ENCODE assay signal across 15 cellular contexts in the genomic region with DNA sequence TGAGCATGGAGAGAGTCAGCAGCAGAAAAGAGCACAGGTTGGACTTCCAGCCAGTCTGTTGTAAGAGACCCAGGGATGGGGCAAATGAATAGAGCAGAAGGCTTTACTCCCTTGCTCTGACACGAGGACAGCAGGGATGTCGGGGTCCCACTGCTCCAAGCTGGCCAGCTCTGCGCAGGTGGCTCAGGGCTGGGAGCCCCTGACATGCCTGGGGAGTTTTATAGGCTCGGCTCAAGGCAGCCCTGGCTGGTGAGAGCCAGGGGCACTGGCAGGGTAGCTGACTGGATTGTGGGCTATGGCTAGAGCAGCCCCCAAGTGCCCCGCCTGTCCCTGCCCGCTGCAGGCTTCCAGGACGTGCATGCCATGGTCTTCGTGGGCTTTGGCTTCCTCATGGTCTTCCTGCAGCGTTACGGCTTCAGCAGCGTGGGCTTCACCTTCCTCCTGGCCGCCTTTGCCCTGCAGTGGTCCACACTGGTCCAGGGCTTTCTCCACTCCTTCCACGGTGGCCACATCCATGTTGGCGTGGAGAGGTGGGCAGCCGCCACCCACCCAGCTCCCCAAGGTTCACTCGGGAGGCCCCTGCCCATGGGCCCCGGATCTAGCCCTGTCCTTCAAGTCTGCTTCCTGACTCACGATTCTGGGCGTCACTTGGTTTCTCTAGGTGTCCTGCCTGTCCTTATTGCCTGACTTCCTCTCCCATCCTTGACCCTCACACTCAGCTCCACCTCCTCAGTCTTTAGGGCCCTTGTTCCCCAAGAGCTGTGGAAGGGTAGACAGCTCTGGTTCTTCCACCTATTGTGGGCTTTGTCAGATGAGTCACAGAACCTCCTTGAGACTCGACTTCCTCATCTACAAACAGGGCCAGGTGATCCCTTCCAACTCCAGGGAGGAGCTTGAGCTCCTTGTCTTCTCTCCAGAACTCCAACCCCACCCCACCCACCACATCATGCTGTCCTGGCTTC. TPM values are rescaled to one million over a fixed set of nuclear protein-coding genes. Genes with fewer than 3 reads are reported as not detected.
"Had no signal": no experiment of that assay in that cellular context is flagged by ENCODE, and none has a peak within 500 bp of the region (broad histone marks: within the 10 kb centered on the region; RNA-seq: fewer than 3 reads in every experiment).

No MANE protein-coding gene starts in this region.

- H3K4me3 ChIP-seq: body of pancreas, lung, mucosa of descending colon, ovary, testis had no signal

- H3K36me3 ChIP-seq: ovary had no signal

- DNase-seq: activated effector memory CD4-positive, alpha-beta T cell treated with Interleukin-2 at 50 U/mL for 16 hours; activated T-cell treated with anti-CD3 and anti-CD28 coated beads, Interleukin-2, amount 50 U/mL, for 1 hour; amniotic stem cell; body of pancreas; immature natural killer cell; left colon; mucosa of descending colon; ovary; stimulated activated CD4-positive, alpha-beta T cell treated with anti-CD3 and anti-CD28 coated beads, Interleukin-4, amount 100 ng/mL, for 1 hour; stimulated activated CD8-positive, alpha-beta memory T cell treated with anti-CD3 and anti-CD28 coated beads, Interleukin-4, amount 100 ng/mL, for 48 hours; testis had no signal

- ATAC-seq: activated CD4-positive, CD25-positive, alpha-beta regulatory T cell treated with anti-CD3 and anti-CD28 coated beads, Interleukin-2, amount 50 U/mL, for 24 hours; body of pancreas; left colon; mucosa of descending colon had no signal

- H3K9me3 ChIP-seq: body of pancreas, mucosa of descending colon, ovary, testis had no signal

- H3K27me3 ChIP-seq: body of pancreas, ovary, testis had no signal

- H3K27ac ChIP-seq: body of pancreas, testis had no signal

RNA-seq across cellular contexts. Expression of gene RHBG, which starts 8.2 kb away (rescaled TPM):
- total RNA-seq: left colon; mucosa of descending colon; T-helper 2 cell treated with Interferon-gamma antibody and Interleukin-4, amounts not matched to agents 100 ng/mL and 5 ng/mL, for 36 hours; urinary bladder had no signal

RNA-seq across cellular contexts. Expression of gene TSACC, which starts 38.9 kb away (rescaled TPM):
- total RNA-seq: body of pancreas; left colon; lung; ovary; T-helper 2 cell treated with Interferon-gamma antibody and Interleukin-4, amounts not matched to agents 100 ng/mL and 5 ng/mL, for 36 hours; urinary bladder had no signal
